In the genomic region with DNA sequence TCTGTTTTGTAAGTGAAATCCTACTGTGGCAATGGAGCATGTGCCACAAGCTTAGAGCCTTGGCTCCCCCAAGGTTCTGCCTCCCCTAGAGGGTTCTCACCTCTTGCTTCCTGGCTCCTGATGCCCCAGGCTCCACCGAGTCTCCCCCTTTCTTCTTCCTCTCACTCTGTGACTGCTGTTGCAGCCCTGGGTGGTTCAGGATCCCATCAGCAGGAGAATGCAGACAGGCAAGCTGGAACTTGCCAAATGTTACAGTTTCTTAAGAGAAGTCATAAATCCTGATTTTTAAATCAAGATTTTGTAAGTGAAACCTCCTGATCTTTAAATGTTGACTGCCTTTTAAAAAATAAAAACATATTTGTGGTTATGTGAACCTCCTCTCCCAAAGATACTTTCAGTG, we compare ENCODE assay signal across 19 cellular contexts.
DNase-seq lines count a peak whose midpoint lies in the region; ATAC-seq, FAIRE-seq and TF ChIP-seq lines count a peak whose summit lies in the region.
"Had no signal": no experiment of that assay in that cellular context is flagged by ENCODE, and none has a peak within 500 bp of the region (broad histone marks: within the 10 kb centered on the region; RNA-seq: fewer than 3 reads in every experiment).

No MANE protein-coding gene starts in this region.

- peak overlapping the region; percentile 7 for H3K4me2 ChIP-seq in keratinocyte (ENCODE audit: control insufficient read depth, extremely low read depth, insufficient read depth, low read depth, low read length)

- TF ChIP-seq POLR2A in testis (IDR thresholded peaks at IDR 0.05) (no peak), tibial nerve (IDR thresholded peaks at IDR 0.05) (no peak)

- H3K27ac ChIP-seq in keratinocyte (ENCODE audit: control insufficient read depth, insufficient read depth, low read length) (no peak overlapping the region), testis (no peak overlapping the region), tibial nerve (no peak overlapping the region)

- FAIRE-seq in keratinocyte (lab: Jason Lieb, UNC): peak; percentile 77
- FAIRE-seq: A204.1, GM19239, H54 had no signal

- intact Hi-C loops in Right ventricle myocardium inferior (cut with DNase I) (no loop called here), left ventricle myocardium superior (cut with micrococcal nuclease) (no loop called here), testis (cut with DNase I; ENCODE audit: low total_unique reads) (no loop called here)

- TF ChIP-seq EP300 in tibial nerve (IDR thresholded peaks at IDR 0.05): no peak

- H3K36me3 ChIP-seq in adipocyte (ENCODE audit: control insufficient read depth, insufficient read depth, low read length, severe bottlenecking) (no peaks in the 10 kb centered on the region), keratinocyte (ENCODE audit: control insufficient read depth in 2 of 2, extremely low read depth in 1 of 2, insufficient read depth in 2 of 2, low read length in 2 of 2) (no peaks in the 10 kb centered on the region), testis (ENCODE audit: low read depth, missing control alignments) (no peaks in the 10 kb centered on the region), tibial nerve (no peaks in the 10 kb centered on the region)

- dilution Hi-C loops in keratinocyte (cut with MboI; ENCODE audit: extremely low pct_ligation_motif_present, low sequenced_read_pairs): no loop called here

- H3K9ac ChIP-seq in adipocyte (ENCODE audit: low read length) (no peak overlapping the region), keratinocyte (ENCODE audit: control insufficient read depth, extremely low read depth, insufficient read depth, low read length) (no peak overlapping the region)

- H3K4me3 Mint-ChIP-seq in natural killer cell treated with Interleukin-12 subunit alpha and Interleukin-12 subunit beta and Interleukin-15 and Interleukin-18, amount 100 ng/mL, for 72 hours: no peak overlapping the region

- H3K27me3 Mint-ChIP-seq in natural killer cell treated with Interleukin-12 subunit alpha and Interleukin-12 subunit beta and Interleukin-15 and Interleukin-18, amount 100 ng/mL, for 72 hours: peaks cover 26 to 36% of the 10 kb centered on the region in 2 donors

- peak overlapping the region; percentile 57 for H2AFZ ChIP-seq in keratinocyte (ENCODE audit: control insufficient read depth, low read length)

- no peaks in the 10 kb centered on the region for H4K20me1 ChIP-seq in keratinocyte (ENCODE audit: control insufficient read depth, extremely low read depth, insufficient read depth, low read length)

- H3K9me3 ChIP-seq in adipocyte (ENCODE audit: control insufficient read depth, low read length) (peaks cover 14% of the 10 kb centered on the region), keratinocyte (ENCODE audit: control insufficient read depth, low read depth, low read length) (no peaks in the 10 kb centered on the region), testis (no peaks in the 10 kb centered on the region), tibial nerve (no peaks in the 10 kb centered on the region)

- H3K4me1 Mint-ChIP-seq in natural killer cell treated with Interleukin-12 subunit alpha and Interleukin-12 subunit beta and Interleukin-15 and Interleukin-18, amount 100 ng/mL, for 72 hours (ENCODE audit: low read depth in 2 of 2): peaks cover 4 to 11% of the 10 kb centered on the region in 2 donors

- H3K36me3 Mint-ChIP-seq in natural killer cell treated with Interleukin-12 subunit alpha and Interleukin-12 subunit beta and Interleukin-15 and Interleukin-18, amount 100 ng/mL, for 72 hours: no peaks in the 10 kb centered on the region

- H3K79me2 ChIP-seq in keratinocyte (ENCODE audit: control insufficient read depth, insufficient read depth, low read length): no peaks in the 10 kb centered on the region

- H3K27me3 ChIP-seq in adipocyte (replicated peaks; ENCODE audit: control insufficient read depth, insufficient read depth, low read length) (no peaks in the 10 kb centered on the region), keratinocyte (ENCODE audit: control insufficient read depth, extremely low read depth, insufficient read depth, low read length) (no peaks in the 10 kb centered on the region), testis (no peaks in the 10 kb centered on the region), tibial nerve (no peaks in the 10 kb centered on the region)

- H3K4me1 ChIP-seq in adipocyte (ENCODE audit: control insufficient read depth, insufficient read depth, low read length) (no peaks in the 10 kb centered on the region), keratinocyte (ENCODE audit: control insufficient read depth, extremely low read depth, insufficient read depth, low read length) (peaks cover 17% of the 10 kb centered on the region), testis (no peaks in the 10 kb centered on the region), tibial nerve (peaks cover 0 to 3% (median 0%) of the 10 kb centered on the region in 4 donors)

- no peaks in the 10 kb centered on the region for H3K9me1 ChIP-seq in keratinocyte (ENCODE audit: control insufficient read depth, extremely low read depth, insufficient read depth, low read length)

- H3K9me3 Mint-ChIP-seq in natural killer cell treated with Interleukin-12 subunit alpha and Interleukin-12 subunit beta and Interleukin-15 and Interleukin-18, amount 100 ng/mL, for 72 hours: peaks cover 3% of the 10 kb centered on the region

- no peak for TF ChIP-seq CTCF in keratinocyte (optimal IDR thresholded peaks at IDR 0.05 in 1 of 3, IDR thresholded peaks at IDR 0.05 in 1 of 3, conservative IDR thresholded peaks at IDR 0.05 in 1 of 3; ENCODE audit: extremely low read depth in 1 of 3, insufficient read depth in 2 of 3, low read length in 3 of 3)
- no peak for TF ChIP-seq CTCF in testis (IDR thresholded peaks at IDR 0.05)
- TF ChIP-seq CTCF in tibial nerve (IDR thresholded peaks at IDR 0.05): no peak
- no peak for TF ChIP-seq CTCF in foreskin fibroblast (IDR thresholded peaks at IDR 0.05; ENCODE audit: low read depth, low read length)

- H3K4me3 ChIP-seq in adipocyte (ENCODE audit: low read length) (no peak overlapping the region), keratinocyte (ENCODE audit: control insufficient read depth in 2 of 3, extremely low read depth in 1 of 3, insufficient read depth in 2 of 3, low read depth in 1 of 3, low read length in 3 of 3) (no peak overlapping the region), testis (no peak overlapping the region), tibial nerve (no peak overlapping the region), foreskin fibroblast (ENCODE audit: low read depth in 1 of 2, low read length in 2 of 2) (no peak overlapping the region)

- 31 to 58% methylated on average over 1 of the region's 1 CpG for WGBS in testis, 2 donors
- 35 to 39% methylated on average over 1 of the region's 1 CpG for WGBS in tibial nerve, 2 donors

- ATAC-seq in Right ventricle myocardium inferior: no peak
- ATAC-seq in left ventricle myocardium superior: no peak
- no peak for ATAC-seq in natural killer cell treated with Interleukin-12 subunit alpha and Interleukin-12 subunit beta and Interleukin-15 and Interleukin-18, amount 100 ng/mL, for 72 hours

- no peak overlapping the region for H3K27ac Mint-ChIP-seq in natural killer cell treated with Interleukin-12 subunit alpha and Interleukin-12 subunit beta and Interleukin-15 and Interleukin-18, amount 100 ng/mL, for 72 hours

- DNase-seq in Right ventricle myocardium inferior (ENCODE audit: missing footprints): peak; percentile 27
- DNase-seq in left ventricle myocardium superior: no peak
- peak; percentile 9 for DNase-seq in adipocyte (ENCODE audit: low read depth)
- peak; percentile 42 for DNase-seq in keratinocyte (ENCODE audit: low read depth, low spot score)
- DNase-seq in testis: peak; percentile 16
- no peak for DNase-seq in tibial nerve (ENCODE audit: low spot score in 2 of 2)
- DNase-seq in foreskin fibroblast: no peak
- DNase-seq in natural killer cell treated with Interleukin-12 subunit alpha and Interleukin-12 subunit beta and Interleukin-15 and Interleukin-18, amount 100 ng/mL, for 72 hours (ENCODE audit: low spot score): no peak
- DNase-seq: C1 segment of cervical spinal cord; DMS153; EL; IMR-90; Kasumi-1; NCI-H187; NCI-H446; NK-92 treated with Interleukin-12 subunit alpha and Interleukin-12 subunit beta, amount 100 ng/mL, for 24 hours had no signal

Comparison
In these comparisons a context has a peak if more than half of its experiments do, and no peak if none do; other contexts are left out.
1. DNase-seq: peak in Right ventricle myocardium inferior (single experiment), adipocyte (single experiment), keratinocyte (single experiment) and testis (single experiment); none in left ventricle myocardium superior (single experiment), tibial nerve (0 of 2), foreskin fibroblast (0 of 2) and natural killer cell treated with Interleukin-12 subunit alpha and Interleukin-12 subunit beta and Interleukin-15 and Interleukin-18, amount 100 ng/mL, for 72 hours (single experiment).